16 cellular contexts compared by ENCODE assay signal in genomic region chr4:123997116-123997515, GRCh38.
DNase-seq lines count a peak whose midpoint lies in the region; ATAC-seq and TF ChIP-seq lines count a peak whose summit lies in the region.
"Had no signal": no experiment of that assay in that cellular context is flagged by ENCODE, and none has a peak within 500 bp of the region (broad histone marks: within the 10 kb centered on the region; RNA-seq: fewer than 3 reads in every experiment).

No MANE protein-coding gene starts in this region.

- ATAC-seq in HG03135 (IDR thresholded peaks at IDR 0.05; ENCODE audit: unreplicated experiment) (no peak), aorta (ENCODE audit: low FRiP score) (no peak)
- ATAC-seq: naive thymus-derived CD8-positive, alpha-beta T cell had no signal

- TF ChIP-seq CTCF in epithelial cell of proximal tubule (conservative IDR thresholded peaks at IDR 0.05; ENCODE audit: low read depth, low read length) = peak; percentile 45

- whole genome bisulfite sequencing in aorta, 2 donors = 66 to 83% methylated on average over 2 of the region's 2 CpGs

- H3K27ac ChIP-seq in aorta (ENCODE audit: low read depth in 1 of 2, low read length in 2 of 2) = no peak overlapping the region
- H3K27ac ChIP-seq: 22Rv1, cardiac muscle cell, Peyer's patch had no signal

- H3K4me3 ChIP-seq in epithelial cell of proximal tubule (ENCODE audit: low read depth, low read length) = no peak overlapping the region
- H3K4me3 ChIP-seq in aorta (ENCODE audit: low read length in 2 of 2) = no peak overlapping the region
- H3K4me3 ChIP-seq: cardiac muscle cell, Peyer's patch had no signal

- H3K36me3 ChIP-seq in aorta (ENCODE audit: control insufficient read depth in 1 of 2, insufficient read depth in 2 of 2, low read length in 1 of 2) = no peaks in the 10 kb centered on the region
- H3K36me3 ChIP-seq: cardiac muscle cell, Peyer's patch had no signal

- no peaks in the 10 kb centered on the region for H3K9me3 ChIP-seq in aorta (ENCODE audit: control insufficient read depth, low read length)
- H3K9me3 ChIP-seq: Peyer's patch had no signal

- H3K27me3 ChIP-seq in aorta (ENCODE audit: control insufficient read depth in 1 of 2, insufficient read depth in 2 of 2, low read length in 1 of 2) = no peaks in the 10 kb centered on the region
- H3K27me3 ChIP-seq: cardiac muscle cell, Peyer's patch had no signal

- intact Hi-C loops in aorta (cut with DNase I) = no loop called here

- DNase-seq in DMS 273 (lab: John Stamatoyannopoulos, UW; ENCODE audit: unreplicated experiment) (peak; percentile 1), DMS 273 treated with DMSO at 0.1 percent for 48 hours (lab: John Stamatoyannopoulos, UW) (no peak), NCI-H69 (lab: John Stamatoyannopoulos, UW) (peak; percentile 43), epithelial cell of proximal tubule (ENCODE audit: low read depth) (no peak), retina (peak; percentile 36), HPDE6-E6E7 (ENCODE audit: extremely low spot score) (no peak), aorta (no peak)
- DNase-seq: activated B cell treated with CpG ODN at 0.5 μM for 24 hours; activated naive CD4-positive, alpha-beta T cell treated with anti-CD3 and anti-CD28 coated beads for 36 hours; kidney glomerular epithelial cell; naive thymus-derived CD8-positive, alpha-beta T cell; NCI-H446 treated with DMSO at 0.1 percent for 48 hours; Peyer's patch had no signal

- no peaks in the 10 kb centered on the region for H3K4me1 ChIP-seq in aorta (ENCODE audit: control insufficient read depth in 1 of 2, insufficient read depth in 2 of 2, low read length in 2 of 2)
- H3K4me1 ChIP-seq: Peyer's patch had no signal

Comparison
In these comparisons a context has a peak if more than half of its experiments do, and no peak if none do; other contexts are left out.
1. DNase-seq: peak in DMS 273 (single experiment), NCI-H69 (single experiment) and retina (single experiment); none in DMS 273 treated with DMSO at 0.1 percent for 48 hours (single experiment), epithelial cell of proximal tubule (single experiment), HPDE6-E6E7 (single experiment) and aorta (0 of 2).